25 cellular contexts compared by ENCODE assay signal in genomic region chr3:78970656-78971055, GRCh38.
DNase-seq lines count a peak whose midpoint lies in the region; ATAC-seq, FAIRE-seq and TF ChIP-seq lines count a peak whose summit lies in the region.
"Had no signal": no experiment of that assay in that cellular context is flagged by ENCODE, and none has a peak within 500 bp of the region (broad histone marks: within the 10 kb centered on the region; RNA-seq: fewer than 3 reads in every experiment).

No MANE protein-coding gene starts in this region.

- peaks cover 52% of the 10 kb centered on the region for H3K79me2 ChIP-seq in GM23248 (ENCODE audit: insufficient read depth)

- peaks cover 44% of the 10 kb centered on the region for H3K4me1 ChIP-seq in GM23248 (ENCODE audit: insufficient read depth)

- FAIRE-seq in A204.1 (lab: Jason Lieb, UNC), result peak; percentile 32
- FAIRE-seq in bronchial epithelial cell (lab: Jason Lieb, UNC), result no peak
- FAIRE-seq: GM12878, H54 had no signal

- H3K36me3 ChIP-seq in GM23248 (ENCODE audit: low read depth) (no peaks in the 10 kb centered on the region), bronchial epithelial cell (ENCODE audit: control insufficient read depth, insufficient read depth, low read length) (no peaks in the 10 kb centered on the region)
- H3K36me3 ChIP-seq: MG63, SJSA1 had no signal

- no peak for TF ChIP-seq CTCF in bronchial epithelial cell (IDR thresholded peaks at IDR 0.05; ENCODE audit: insufficient read depth, low read length, severe bottlenecking)
- TF ChIP-seq CTCF in glutamatergic neuron (IDR thresholded peaks at IDR 0.05; ENCODE audit: partially characterized antibody, unreplicated experiment), result no peak

- H3K36me3 Mint-ChIP-seq in glutamatergic neuron (ENCODE audit: unreplicated experiment), result no peaks in the 10 kb centered on the region

- H3K4me2 ChIP-seq in GM23248 (ENCODE audit: unreplicated experiment), result no peak overlapping the region
- H3K4me2 ChIP-seq: BLaER1 treated with 17β-estradiol and CSF1 and Interleukin-3, amounts not matched to agents 10 nM and 100 nM had no signal

- H3K4me1 Mint-ChIP-seq in glutamatergic neuron (ENCODE audit: low read depth, unreplicated experiment), result peaks cover 47% of the 10 kb centered on the region

- H3F3A ChIP-seq in GM23248 (ENCODE audit: insufficient read depth), result peaks cover 13% of the 10 kb centered on the region; the same call in 1 of the 2 replicates

- no peaks in the 10 kb centered on the region for H4K20me1 ChIP-seq in GM23248 (ENCODE audit: insufficient read depth)

- peak overlapping the region; percentile 2 for H3K27ac Mint-ChIP-seq in glutamatergic neuron (ENCODE audit: unreplicated experiment)
- H3K27ac Mint-ChIP-seq: CD4-positive, alpha-beta T cell had no signal

- peaks cover 13% of the 10 kb centered on the region for H3K9me3 Mint-ChIP-seq in glutamatergic neuron (ENCODE audit: unreplicated experiment)

- H3K4me3 ChIP-seq in GM23248, result no peak overlapping the region
- H3K4me3 ChIP-seq in bronchial epithelial cell (ENCODE audit: low read depth, low read length), result no peak overlapping the region
- H3K4me3 ChIP-seq: BLaER1 treated with 17β-estradiol and CSF1 and Interleukin-3, amounts not matched to agents 10 nM and 100 nM; GM12878; MG63; SJSA1 had no signal

- 26 to 52% methylated on average over 1 of the region's 1 CpG for WGBS in GM23248 (ENCODE audit: low coverage in 1 of 2, low lambda C conversion rate in 2 of 2, missing lambda C conversion rate in 2 of 2), 2 experiments

- in situ Hi-C loops in GM23248 (cut with MboI), result no loop called here

- DNase-seq in GM23248 (peak; percentile 37), bronchial epithelial cell (ENCODE audit: low read depth) (peak; percentile 59), glutamatergic neuron (no peak), DMS79 (lab: John Stamatoyannopoulos, UW) (no peak)
- DNase-seq in NK-92 treated with Interleukin-12 subunit alpha and Interleukin-12 subunit beta, amount 100 ng/mL, for 24 hours (lab: John Stamatoyannopoulos, UW), result no peak
- DNase-seq: AML-193; CD4-positive, alpha-beta T cell; COR-L47; DMS53; GDM1; KBM-7; MG63; NCI-H1105 treated with DMSO at 0.1 percent for 48 hours; NCI-H146; NCI-H1930; NCI-H446 treated with DMSO at 0.1 percent for 48 hours; NCI-H526; Right ventricle myocardium superior; RPMI8226 had no signal

- H3K27ac ChIP-seq in GM23248, result no peak overlapping the region
- H3K27ac ChIP-seq: BLaER1 treated with 17β-estradiol and CSF1 and Interleukin-3, amounts not matched to agents 10 nM and 100 nM; SJSA1 had no signal

- H3K4me3 Mint-ChIP-seq in glutamatergic neuron (ENCODE audit: unreplicated experiment), result no peak overlapping the region
- H3K4me3 Mint-ChIP-seq: CD4-positive, alpha-beta T cell had no signal

- H3K27me3 ChIP-seq in GM23248 (replicated peaks; ENCODE audit: insufficient read depth) (no peaks in the 10 kb centered on the region), bronchial epithelial cell (ENCODE audit: control insufficient read depth, insufficient read depth, low read length) (no peaks in the 10 kb centered on the region)
- H3K27me3 ChIP-seq: BLaER1 treated with 17β-estradiol and CSF1 and Interleukin-3, amounts not matched to agents 10 nM and 100 nM; MG63; SJSA1 had no signal

- H3K9me2 ChIP-seq in GM23248 (ENCODE audit: insufficient read depth), result no peaks in the 10 kb centered on the region

- H3K9me3 ChIP-seq in GM23248 (ENCODE audit: low read depth), result no peaks in the 10 kb centered on the region
- H3K9me3 ChIP-seq: MG63, SJSA1 had no signal

- H2AFZ ChIP-seq in GM23248, result no peak overlapping the region

- peaks cover 5% of the 10 kb centered on the region for H3K27me3 Mint-ChIP-seq in glutamatergic neuron (ENCODE audit: unreplicated experiment)
- H3K27me3 Mint-ChIP-seq: CD4-positive, alpha-beta T cell had no signal

- H3K9ac ChIP-seq in GM23248, result no peak overlapping the region
- H3K9ac ChIP-seq: BLaER1 treated with 17β-estradiol and CSF1 and Interleukin-3, amounts not matched to agents 10 nM and 100 nM had no signal

- ATAC-seq in GM18519 (IDR thresholded peaks at IDR 0.05; ENCODE audit: low FRiP score, unreplicated experiment), result no peak
- ATAC-seq: GM12878 had no signal

Comparison
In these comparisons a context has a peak if more than half of its experiments do, and no peak if none do; other contexts are left out.
1. DNase-seq: peak in GM23248 (single experiment) and bronchial epithelial cell (single experiment); none in glutamatergic neuron (single experiment), DMS79 (single experiment) and NK-92 treated with Interleukin-12 subunit alpha and Interleukin-12 subunit beta, amount 100 ng/mL, for 24 hours (single experiment).